Comparison of ENCODE assay signal across 8 cellular contexts in genomic region chr5:158382473-158382872, GRCh38.
DNase-seq lines count a peak whose midpoint lies in the region; ATAC-seq and TF ChIP-seq lines count a peak whose summit lies in the region.

No MANE protein-coding gene starts in this region.

- peaks cover 71% of the 10 kb centered on the region for H3K9me3 ChIP-seq in BLaER1

- H3K36me3 ChIP-seq in BLaER1 = peaks cover 97% of the 10 kb centered on the region

- H3K4me3 ChIP-seq in BLaER1 (no peak overlapping the region), fibroblast of mammary gland (ENCODE audit: control insufficient read depth, low read depth, low read length) (no peak overlapping the region)

- H3K9ac ChIP-seq in BLaER1 = 0 out of 2 replicates have a peak overlapping the region, but pooled peaks have one; percentile 28

- no peaks in the 10 kb centered on the region for H3K27me3 ChIP-seq in BLaER1

- peak overlapping the region; percentile 58 for H3K27ac ChIP-seq in BLaER1

- DNase-seq in fibroblast of mammary gland (ENCODE audit: low read depth) (peak; percentile 97), pons (ENCODE audit: low spot score) (peak; percentile 11), DMS79 (lab: John Stamatoyannopoulos, UW) (no peak), NCI-H345 treated with DMSO at 0.1 percent for 48 hours (lab: John Stamatoyannopoulos, UW; ENCODE audit: unreplicated experiment) (no peak)

- peak; percentile 60 for ATAC-seq in GM19324 (IDR thresholded peaks at IDR 0.05; ENCODE audit: low FRiP score, unreplicated experiment)
- ATAC-seq in HG03135 (IDR thresholded peaks at IDR 0.05; ENCODE audit: unreplicated experiment) = peak; percentile 86
- peak; percentile 96 for ATAC-seq in SK-N-SH treated with all-trans-retinoic acid at 6 μM for 48 hours

- peak overlapping the region; percentile 74 for H3K4me2 ChIP-seq in BLaER1

- peaks cover 55% of the 10 kb centered on the region for H3K4me1 ChIP-seq in BLaER1

- TF ChIP-seq CTCF in fibroblast of mammary gland (conservative IDR thresholded peaks at IDR 0.05; ENCODE audit: control insufficient read depth, insufficient read depth, low read depth, low read length) = no peak

- no peaks in the 10 kb centered on the region for H4K20me1 ChIP-seq in BLaER1

TF ChIP-seq in SK-N-SH treated with all-trans-retinoic acid at 6 μM for 48 hours, 23 proteins besides CTCF, POLR2A, EP300 and RAD21:
- TF ChIP-seq ZNF8 (CRISPR knock-in tag; IDR thresholded peaks at IDR 0.05) (no peak), ZFP3 (CRISPR knock-in tag; IDR thresholded peaks at IDR 0.05) (peak; percentile 56; the same call in 1 of the 2 replicates), ZC3H10 (CRISPR knock-in tag; IDR thresholded peaks at IDR 0.05) (0 out of 2 replicates have a peak, but pooled peaks have one; percentile 10), GLIS3 (CRISPR knock-in tag; IDR thresholded peaks at IDR 0.05) (no peak)

Comparison
In these comparisons a context has a peak if more than half of its experiments do, and no peak if none do; other contexts are left out.
1. DNase-seq: peak in fibroblast of mammary gland (single experiment) and pons (single experiment); none in DMS79 (single experiment) and NCI-H345 treated with DMSO at 0.1 percent for 48 hours (single experiment).
2. Peak in every context shown above with its lines, with median percentiles within 50 percentile points of each other: ATAC-seq.